1 cellular context compared by ENCODE assay signal in the genomic region with DNA sequence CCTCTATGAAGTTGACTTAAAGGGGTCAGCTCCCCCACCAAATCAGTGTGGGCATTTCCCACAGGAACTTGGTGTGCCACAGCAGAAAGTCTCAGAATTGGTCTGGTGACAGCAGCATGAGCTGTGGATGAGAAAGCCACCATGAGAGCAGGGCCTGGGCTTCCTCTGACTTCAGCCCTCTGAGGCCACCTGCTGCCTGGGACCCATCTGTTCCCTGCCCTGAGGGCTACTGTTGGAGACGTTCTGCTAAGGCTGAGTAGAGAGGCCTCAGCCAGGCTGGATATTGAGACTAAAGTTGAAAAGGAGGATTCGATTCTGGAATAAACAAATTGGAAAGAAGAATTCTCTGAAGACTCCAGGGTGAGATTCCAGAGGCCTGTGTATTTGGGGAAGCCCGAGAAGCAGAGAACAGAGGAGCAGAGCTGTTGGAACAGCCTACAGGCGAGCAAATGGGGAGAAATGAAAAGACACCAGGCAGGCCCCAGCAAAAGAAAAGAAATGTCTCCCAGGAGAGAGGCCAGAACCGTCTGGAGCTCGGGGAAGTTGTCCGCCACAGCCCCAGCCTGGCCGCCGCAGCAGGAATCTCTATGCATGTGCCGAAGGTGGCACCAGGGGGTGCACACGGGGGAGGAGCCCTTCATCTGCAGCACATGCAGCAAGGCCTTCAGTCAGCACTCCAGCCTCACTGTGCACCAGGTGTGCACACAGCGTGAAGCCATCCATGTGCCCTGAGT.
TF ChIP-seq lines count a peak whose summit lies in the region.

No MANE protein-coding gene starts in this region.

TF ChIP-seq in HepG2, 621 proteins besides CTCF, POLR2A, EP300 and RAD21 (continued from another document):
- TF ChIP-seq, protein P1, sequence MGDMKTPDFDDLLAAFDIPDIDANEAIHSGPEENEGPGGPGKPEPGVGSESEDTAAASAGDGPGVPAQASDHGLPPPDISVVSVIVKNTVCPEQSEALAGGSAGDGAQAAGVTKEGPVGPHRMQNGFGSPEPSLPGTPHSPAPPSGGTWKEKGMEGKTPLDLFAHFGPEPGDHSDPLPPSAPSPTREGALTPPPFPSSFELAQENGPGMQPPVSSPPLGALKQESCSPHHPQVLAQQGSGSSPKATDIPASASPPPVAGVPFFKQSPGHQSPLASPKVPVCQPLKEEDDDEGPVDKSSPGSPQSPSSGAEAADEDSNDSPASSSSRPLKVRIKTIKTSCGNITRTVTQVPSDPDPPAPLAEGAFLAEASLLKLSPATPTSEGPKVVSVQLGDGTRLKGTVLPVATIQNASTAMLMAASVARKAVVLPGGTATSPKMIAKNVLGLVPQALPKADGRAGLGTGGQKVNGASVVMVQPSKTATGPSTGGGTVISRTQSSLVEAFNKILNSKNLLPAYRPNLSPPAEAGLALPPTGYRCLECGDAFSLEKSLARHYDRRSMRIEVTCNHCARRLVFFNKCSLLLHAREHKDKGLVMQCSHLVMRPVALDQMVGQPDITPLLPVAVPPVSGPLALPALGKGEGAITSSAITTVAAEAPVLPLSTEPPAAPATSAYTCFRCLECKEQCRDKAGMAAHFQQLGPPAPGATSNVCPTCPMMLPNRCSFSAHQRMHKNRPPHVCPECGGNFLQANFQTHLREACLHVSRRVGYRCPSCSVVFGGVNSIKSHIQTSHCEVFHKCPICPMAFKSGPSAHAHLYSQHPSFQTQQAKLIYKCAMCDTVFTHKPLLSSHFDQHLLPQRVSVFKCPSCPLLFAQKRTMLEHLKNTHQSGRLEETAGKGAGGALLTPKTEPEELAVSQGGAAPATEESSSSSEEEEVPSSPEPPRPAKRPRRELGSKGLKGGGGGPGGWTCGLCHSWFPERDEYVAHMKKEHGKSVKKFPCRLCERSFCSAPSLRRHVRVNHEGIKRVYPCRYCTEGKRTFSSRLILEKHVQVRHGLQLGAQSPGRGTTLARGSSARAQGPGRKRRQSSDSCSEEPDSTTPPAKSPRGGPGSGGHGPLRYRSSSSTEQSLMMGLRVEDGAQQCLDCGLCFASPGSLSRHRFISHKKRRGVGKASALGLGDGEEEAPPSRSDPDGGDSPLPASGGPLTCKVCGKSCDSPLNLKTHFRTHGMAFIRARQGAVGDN (CRISPR knock-in tag; IDR thresholded peaks at IDR 0.05) = peak; percentile 36; the same call in 1 of the 2 replicates
- TF ChIP-seq STAG1 (CRISPR knock-in tag; IDR thresholded peaks at IDR 0.05) = peak; percentile 46
- no peak for TF ChIP-seq ZNF766 (CRISPR knock-in tag; IDR thresholded peaks at IDR 0.05; ENCODE audit: borderline replicate concordance)
- TF ChIP-seq, protein P2, sequence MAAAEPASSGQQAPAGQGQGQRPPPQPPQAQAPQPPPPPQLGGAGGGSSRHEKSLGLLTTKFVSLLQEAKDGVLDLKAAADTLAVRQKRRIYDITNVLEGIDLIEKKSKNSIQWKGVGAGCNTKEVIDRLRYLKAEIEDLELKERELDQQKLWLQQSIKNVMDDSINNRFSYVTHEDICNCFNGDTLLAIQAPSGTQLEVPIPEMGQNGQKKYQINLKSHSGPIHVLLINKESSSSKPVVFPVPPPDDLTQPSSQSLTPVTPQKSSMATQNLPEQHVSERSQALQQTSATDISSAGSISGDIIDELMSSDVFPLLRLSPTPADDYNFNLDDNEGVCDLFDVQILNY (CRISPR knock-in tag; conservative IDR thresholded peaks at IDR 0.05) = 0 out of 2 replicates have a peak, but pooled peaks have one; percentile 39
- no peak for TF ChIP-seq NR2F2 (IDR thresholded peaks at IDR 0.05; ENCODE audit: borderline replicate concordance, low read depth)
- TF ChIP-seq, protein P3, sequence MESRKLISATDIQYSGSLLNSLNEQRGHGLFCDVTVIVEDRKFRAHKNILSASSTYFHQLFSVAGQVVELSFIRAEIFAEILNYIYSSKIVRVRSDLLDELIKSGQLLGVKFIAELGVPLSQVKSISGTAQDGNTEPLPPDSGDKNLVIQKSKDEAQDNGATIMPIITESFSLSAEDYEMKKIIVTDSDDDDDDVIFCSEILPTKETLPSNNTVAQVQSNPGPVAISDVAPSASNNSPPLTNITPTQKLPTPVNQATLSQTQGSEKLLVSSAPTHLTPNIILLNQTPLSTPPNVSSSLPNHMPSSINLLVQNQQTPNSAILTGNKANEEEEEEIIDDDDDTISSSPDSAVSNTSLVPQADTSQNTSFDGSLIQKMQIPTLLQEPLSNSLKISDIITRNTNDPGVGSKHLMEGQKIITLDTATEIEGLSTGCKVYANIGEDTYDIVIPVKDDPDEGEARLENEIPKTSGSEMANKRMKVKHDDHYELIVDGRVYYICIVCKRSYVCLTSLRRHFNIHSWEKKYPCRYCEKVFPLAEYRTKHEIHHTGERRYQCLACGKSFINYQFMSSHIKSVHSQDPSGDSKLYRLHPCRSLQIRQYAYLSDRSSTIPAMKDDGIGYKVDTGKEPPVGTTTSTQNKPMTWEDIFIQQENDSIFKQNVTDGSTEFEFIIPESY (CRISPR knock-in tag; IDR thresholded peaks at IDR 0.05) = peak; percentile 74
TF ChIP-seq in HepG2: peak in this region for 6.
